In genomic region chr10:42783181-42783549, GRCh38 we compare ENCODE assay signal across 1 cellular context.
TF ChIP-seq lines count a peak whose summit lies in the region.

No MANE protein-coding gene starts in this region.

TF ChIP-seq in HepG2, 621 proteins besides CTCF, POLR2A, EP300 and RAD21 (continued from another document):
- TF ChIP-seq MBNL3 (CRISPR knock-in tag; conservative IDR thresholded peaks at IDR 0.05) (no peak), KLF12 (CRISPR knock-in tag; IDR thresholded peaks at IDR 0.05; ENCODE audit: borderline replicate concordance) (no peak), ZMYM4 (CRISPR knock-in tag; IDR thresholded peaks at IDR 0.05) (no peak), NR2F2 (IDR thresholded peaks at IDR 0.05; ENCODE audit: borderline replicate concordance, low read depth) (no peak), MIER3 (CRISPR knock-in tag; IDR thresholded peaks at IDR 0.05; ENCODE audit: borderline replicate concordance) (no peak), ZNF772 (CRISPR knock-in tag; IDR thresholded peaks at IDR 0.05) (0 out of 2 replicates have a peak, but pooled peaks have one; percentile 2), NCOA1 (CRISPR knock-in tag; IDR thresholded peaks at IDR 0.05) (0 out of 2 replicates have a peak, but pooled peaks have one; percentile 2), KDM5A (IDR thresholded peaks at IDR 0.05; ENCODE audit: borderline replicate concordance, low read length) (peak; percentile 80), EED (CRISPR knock-in tag; IDR thresholded peaks at IDR 0.05) (0 out of 2 replicates have a peak, but pooled peaks have one; percentile 8), SETDB1 (CRISPR knock-in tag; IDR thresholded peaks at IDR 0.05; ENCODE audit: borderline replicate concordance) (no peak)
